In the genomic region with DNA sequence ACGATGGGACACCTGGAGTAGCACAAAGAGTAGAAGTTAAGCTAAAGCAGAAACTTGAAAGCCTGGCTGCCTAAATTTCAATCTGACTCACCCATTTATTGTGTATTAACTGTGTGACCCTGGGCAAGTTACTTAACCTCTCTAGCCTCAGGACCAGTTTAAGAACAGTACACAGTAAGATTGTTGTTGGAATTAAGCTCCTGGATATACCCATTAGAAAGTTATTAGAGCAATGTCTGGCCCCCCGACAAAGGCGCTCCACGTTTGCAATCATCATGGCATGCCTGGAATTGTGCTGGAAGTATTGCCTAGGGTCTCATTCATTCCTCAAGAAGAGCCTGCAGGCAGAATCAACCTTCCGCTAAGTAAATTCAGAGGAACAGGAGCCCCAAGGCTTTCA, we compare ENCODE assay signal across 8 cellular contexts. TPM values are rescaled to one million over a fixed set of nuclear protein-coding genes. Genes with fewer than 3 reads are reported as not detected.
DNase-seq lines count a peak whose midpoint lies in the region; ATAC-seq, FAIRE-seq and TF ChIP-seq lines count a peak whose summit lies in the region.

No MANE protein-coding gene starts in this region.

- DNase-seq in heart right ventricle, result no peak
- DNase-seq in Right ventricle myocardium superior, result no peak
- DNase-seq in bronchial epithelial cell (ENCODE audit: low read depth), result no peak
- DNase-seq in midbrain (lab: John Stamatoyannopoulos, UW), result peak; percentile 33
- DNase-seq in vagina (ENCODE audit: extremely low spot score in 2 of 2), result no peak
- DNase-seq in SKM-1 (lab: John Stamatoyannopoulos, UW; ENCODE audit: unreplicated experiment), result no peak
- no peak for DNase-seq in superior temporal gyrus (ENCODE audit: extremely low spot score)
- DNase-seq in OCI-M1 (lab: John Stamatoyannopoulos, UW), result no peak

- H3K9me3 ChIP-seq in heart right ventricle, result no peaks in the 10 kb centered on the region
- H3K9me3 ChIP-seq in vagina, result no peaks in the 10 kb centered on the region

- TF ChIP-seq CTCF in heart right ventricle (IDR thresholded peaks at IDR 0.05) (no peak), bronchial epithelial cell (IDR thresholded peaks at IDR 0.05; ENCODE audit: insufficient read depth, low read length, severe bottlenecking) (no peak), vagina (IDR thresholded peaks at IDR 0.05) (no peak)

- TF ChIP-seq POLR2A in vagina (IDR thresholded peaks at IDR 0.05), result no peak

- 43 to 58% methylated on average over 5 of the region's 5 CpGs for WGBS in heart right ventricle, 2 donors

- ATAC-seq in heart right ventricle, result no peak
- ATAC-seq in Right ventricle myocardium superior (ENCODE audit: poor library complexity), result no peak

- peak overlapping the region; percentile 75 to 97 (median 94) for H3K27ac ChIP-seq in heart right ventricle
- H3K27ac ChIP-seq in vagina, result peak overlapping the region; percentile 91

- FAIRE-seq in bronchial epithelial cell (lab: Jason Lieb, UNC), result no peak

- intact Hi-C loops in heart right ventricle (cut with DNase I) (no loop called here), Right ventricle myocardium superior (cut with DNase I) (no loop called here), vagina (cut with DNase I) (no loop called here)

- H3K27me3 ChIP-seq in heart right ventricle (no peaks in the 10 kb centered on the region), bronchial epithelial cell (ENCODE audit: control insufficient read depth, insufficient read depth, low read length) (no peaks in the 10 kb centered on the region), vagina (no peaks in the 10 kb centered on the region)

- H3K4me1 ChIP-seq in heart right ventricle (peaks cover 3 to 63% (median 54%) of the 10 kb centered on the region in 9 donors), vagina (peaks cover 65% of the 10 kb centered on the region)

- no peaks in the 10 kb centered on the region for H3K36me3 ChIP-seq in heart right ventricle
- H3K36me3 ChIP-seq in bronchial epithelial cell (ENCODE audit: control insufficient read depth, insufficient read depth, low read length), result peaks cover 3% of the 10 kb centered on the region
- no peaks in the 10 kb centered on the region for H3K36me3 ChIP-seq in vagina

- H3K4me3 ChIP-seq in heart right ventricle, result peak overlapping the region; percentile 55 to 90 (median 83)
- peak overlapping the region; percentile 97 for H3K4me3 ChIP-seq in bronchial epithelial cell (ENCODE audit: low read depth, low read length)
- H3K4me3 ChIP-seq in vagina, result peak overlapping the region; percentile 53 to 76

RNA-seq across cellular contexts. Expression of a gene that starts 1.4 kb away (rescaled TPM):
- total RNA-seq in heart right ventricle, result 100 to 1,000 TPM in 5 of 10 donors, 10 to 100 TPM in 5; 66.9 to 161 (median 102) TPM
- polyA plus RNA-seq in heart right ventricle, result 10 to 100 TPM; 48.4 to 64.5 TPM
- 80.7 TPM for total RNA-seq in Right ventricle myocardium superior
- 211 and 272 TPM in 2 replicates for total RNA-seq in bronchial epithelial cell
- total RNA-seq in vagina, result 62.6 TPM

RNA-seq across cellular contexts. Expression of a gene that starts 16.1 kb away (rescaled TPM):
- 10 to 100 TPM; 13.9 to 27.9 (median 18.2) TPM for total RNA-seq in heart right ventricle
- polyA plus RNA-seq in heart right ventricle, result 10 to 100 TPM; 11.7 to 34.5 TPM
- 25.3 TPM for total RNA-seq in Right ventricle myocardium superior
- 12.0 and 17.9 TPM in 2 replicates for total RNA-seq in bronchial epithelial cell
- total RNA-seq in vagina, result 44.9 TPM

RNA-seq across cellular contexts. Expression of a gene that starts 31.3 kb away (rescaled TPM):
- total RNA-seq in heart right ventricle (1 to 10 TPM in 8 of 10 donors, under 1 TPM in 2; 0.59 to 2.4 (median 1.3) TPM), Right ventricle myocardium superior (1.2 TPM), bronchial epithelial cell (0.13 TPM in 1 of 2 replicates, not detected in the other), vagina (not detected)
- polyA plus RNA-seq in heart right ventricle, result 1 to 10 TPM in 1 of 2 donors, under 1 TPM in 1; 0.43 to 1.1 TPM

RNA-seq across cellular contexts. Expression of a gene that starts 38.8 kb away (rescaled TPM):
- under 1 TPM in 2 of 10 donors, not detected in 8; 0.24 to 0.28 TPM for total RNA-seq in heart right ventricle
- under 1 TPM in 1 of 2 donors, not detected in 1; 0.06 TPM for polyA plus RNA-seq in heart right ventricle
- total RNA-seq in Right ventricle myocardium superior, result not detected
- 0.13 and 0.26 TPM in 2 replicates for total RNA-seq in bronchial epithelial cell
- not detected for total RNA-seq in vagina

RNA-seq across cellular contexts. Expression of a gene that starts 40.2 kb away (rescaled TPM):
- total RNA-seq in heart right ventricle (not detected), Right ventricle myocardium superior (not detected), bronchial epithelial cell (not detected in 2 replicates), vagina (not detected)
- under 1 TPM in 1 of 2 donors, not detected in 1; 0.06 TPM for polyA plus RNA-seq in heart right ventricle
